In the genomic region with DNA sequence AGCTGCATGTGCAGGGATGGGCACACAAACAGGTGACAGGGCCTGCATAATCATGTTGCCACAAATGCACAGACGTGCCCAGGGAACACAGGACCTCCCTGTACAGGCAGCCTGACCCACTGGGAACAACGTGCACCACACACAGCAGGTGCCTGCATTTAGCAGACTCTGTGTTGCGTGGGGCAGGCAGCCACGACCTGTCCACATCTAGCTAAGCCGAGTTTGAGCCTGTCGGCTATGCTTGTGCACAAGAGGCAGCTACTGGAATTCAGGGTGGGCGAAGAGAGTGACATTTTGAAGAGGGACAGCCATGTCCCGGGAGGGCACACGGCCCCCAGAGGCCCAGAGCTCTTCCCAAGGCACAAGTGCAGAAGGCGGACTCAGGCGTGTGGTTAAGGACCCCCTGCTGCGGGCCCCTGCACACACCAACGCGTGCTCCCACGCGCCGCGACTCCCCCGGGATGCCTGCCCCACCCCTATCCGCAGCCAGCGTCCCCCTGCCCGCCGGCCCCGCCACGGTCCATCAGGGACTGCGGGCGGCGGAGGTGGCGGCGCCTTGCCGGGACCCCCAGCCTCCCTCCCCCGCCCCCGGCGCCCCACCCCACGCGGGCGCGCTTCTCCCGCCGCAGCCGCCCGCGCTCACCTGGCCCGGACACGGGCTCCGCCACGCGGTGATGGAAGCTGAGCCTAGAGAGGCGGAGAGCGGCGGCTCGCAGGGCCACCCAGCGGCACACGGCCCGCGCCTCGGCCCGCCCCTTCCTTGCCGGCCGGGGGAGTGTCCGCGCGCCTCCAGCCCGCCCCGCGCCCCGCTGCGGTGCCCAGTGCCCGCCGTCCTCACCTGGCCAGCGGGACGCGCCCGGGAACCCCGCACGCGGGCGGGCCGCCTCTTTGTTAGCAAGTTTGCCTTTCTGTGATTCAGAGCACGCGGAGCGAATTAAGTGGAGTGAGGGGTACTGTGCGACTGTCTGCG, we compare ENCODE assay signal across 9 cellular contexts.
DNase-seq lines count a peak whose midpoint lies in the region; ATAC-seq and TF ChIP-seq lines count a peak whose summit lies in the region.
"Had no signal": no experiment of that assay in that cellular context is flagged by ENCODE, and none has a peak within 500 bp of the region (broad histone marks: within the 10 kb centered on the region; RNA-seq: fewer than 3 reads in every experiment).

No MANE protein-coding gene starts in this region.

- intact Hi-C loops in natural killer cell (cut with micrococcal nuclease): no loop called here

- H3K9me3 ChIP-seq in parathyroid adenoma (ENCODE audit: control insufficient read depth, low read length): no peaks in the 10 kb centered on the region

- no peaks in the 10 kb centered on the region for H3K36me3 ChIP-seq in parathyroid adenoma (ENCODE audit: control insufficient read depth, insufficient read depth, low read length)

- no peak overlapping the region for H3K4me3 ChIP-seq in parathyroid adenoma (ENCODE audit: low read depth, low read length)

- DNase-seq in Daoy (ENCODE audit: low read depth) (peak; percentile 69), NCI-H2227 (lab: John Stamatoyannopoulos, UW; ENCODE audit: unreplicated experiment) (peak; percentile 52), glutamatergic neuron (peak; percentile 45), cerebellar cortex (ENCODE audit: low spot score) (no peak), natural killer cell (no peak), Kasumi-1 (lab: John Stamatoyannopoulos, UW) (no peak)

- peaks cover 6% of the 10 kb centered on the region for H3K4me1 ChIP-seq in parathyroid adenoma

- H3K36me3 Mint-ChIP-seq in glutamatergic neuron (ENCODE audit: unreplicated experiment): no peaks in the 10 kb centered on the region
- no peaks in the 10 kb centered on the region for H3K36me3 Mint-ChIP-seq in natural killer cell

- no peaks in the 10 kb centered on the region for H3K27me3 ChIP-seq in parathyroid adenoma (ENCODE audit: control insufficient read depth, insufficient read depth, low read length)

- H2AFZ ChIP-seq in parathyroid adenoma: peak overlapping the region; percentile 6

- peak overlapping the region; percentile 46 for H3K4me2 ChIP-seq in parathyroid adenoma (ENCODE audit: low read length)

- no peak overlapping the region for H3K27ac ChIP-seq in parathyroid adenoma

- H3K9ac ChIP-seq in parathyroid adenoma: no peak overlapping the region

- H3K4me3 Mint-ChIP-seq in glutamatergic neuron (ENCODE audit: unreplicated experiment) (peak overlapping the region; percentile 91), natural killer cell (no peak overlapping the region)
- H3K4me3 Mint-ChIP-seq: central memory CD8-positive, alpha-beta T cell had no signal

- TF ChIP-seq CTCF in glutamatergic neuron (IDR thresholded peaks at IDR 0.05; ENCODE audit: partially characterized antibody, unreplicated experiment): no peak
- no peak for TF ChIP-seq CTCF in parathyroid adenoma (IDR thresholded peaks at IDR 0.05)
- TF ChIP-seq CTCF in natural killer cell (IDR thresholded peaks at IDR 0.05): no peak

- no peaks in the 10 kb centered on the region for H3K79me2 ChIP-seq in parathyroid adenoma

- H3K27me3 Mint-ChIP-seq in glutamatergic neuron (ENCODE audit: unreplicated experiment): peaks cover 8% of the 10 kb centered on the region
- peaks cover 22 to 25% of the 10 kb centered on the region in 2 donors for H3K27me3 Mint-ChIP-seq in natural killer cell (ENCODE audit: low read depth in 2 of 2)

- no peak for ATAC-seq in HG02763 (IDR thresholded peaks at IDR 0.05; ENCODE audit: unreplicated experiment)
- no peak for ATAC-seq in natural killer cell

- H3K9me3 Mint-ChIP-seq in glutamatergic neuron (ENCODE audit: unreplicated experiment) (no peaks in the 10 kb centered on the region), natural killer cell (no peaks in the 10 kb centered on the region)
- H3K9me3 Mint-ChIP-seq: central memory CD8-positive, alpha-beta T cell had no signal

- H3K4me1 Mint-ChIP-seq in glutamatergic neuron (ENCODE audit: low read depth, unreplicated experiment) (peaks cover 9% of the 10 kb centered on the region), natural killer cell (no peaks in the 10 kb centered on the region)
- H3K4me1 Mint-ChIP-seq: central memory CD8-positive, alpha-beta T cell had no signal

- H3K27ac Mint-ChIP-seq in glutamatergic neuron (ENCODE audit: unreplicated experiment): no peak overlapping the region
- no peak overlapping the region for H3K27ac Mint-ChIP-seq in natural killer cell

Comparison
In these comparisons a context has a peak if more than half of its experiments do, and no peak if none do; other contexts are left out.
1. DNase-seq: peak in Daoy (single experiment), NCI-H2227 (single experiment) and glutamatergic neuron (single experiment); none in cerebellar cortex (single experiment), natural killer cell (single experiment) and Kasumi-1 (0 of 2).